In the genomic region with DNA sequence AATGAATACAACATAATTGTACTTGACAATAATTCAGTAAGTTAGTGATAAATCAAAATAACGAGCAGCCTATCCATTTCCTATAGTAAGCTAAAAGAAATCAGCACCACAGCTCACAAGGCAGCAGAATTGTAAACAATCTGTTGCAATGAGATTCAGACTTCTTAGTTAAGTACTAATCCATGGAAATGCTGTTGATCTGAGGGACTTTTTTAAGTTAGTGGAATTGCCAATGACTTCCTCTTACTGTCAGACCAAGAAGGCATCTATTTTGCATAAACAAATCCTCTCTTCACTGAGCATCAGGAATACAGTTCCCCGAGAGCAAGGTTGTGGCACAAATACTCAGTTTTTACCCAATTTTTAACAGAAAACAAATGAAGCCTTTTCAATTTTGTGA, we compare ENCODE assay signal across 22 cellular contexts.
A peak's percentile ranks its signal among the peaks of the same experiment; 100 is the strongest.
DNase-seq lines count a peak whose midpoint lies in the region; ATAC-seq and TF ChIP-seq lines count a peak whose summit lies in the region.
"Had no signal": no experiment of that assay in that cellular context is flagged by ENCODE, and none has a peak within 500 bp of the region (broad histone marks: within the 10 kb centered on the region; RNA-seq: fewer than 3 reads in every experiment).

No MANE protein-coding gene starts in this region.

- no peak for ATAC-seq in GM21515 (IDR thresholded peaks at IDR 0.05; ENCODE audit: unreplicated experiment)
- ATAC-seq: CD8-positive, alpha-beta T cell had no signal

- H4K20me1 ChIP-seq in smooth muscle cell (ENCODE audit: low read depth), result no peaks in the 10 kb centered on the region

- H3K79me2 ChIP-seq in smooth muscle cell (ENCODE audit: low read depth), result no peaks in the 10 kb centered on the region

- H3K27ac ChIP-seq in duodenal mucosa (ENCODE audit: low read depth, low read length), result no peak overlapping the region
- peak overlapping the region; percentile 82 for H3K27ac ChIP-seq in smooth muscle cell (ENCODE audit: low read depth)
- H3K27ac ChIP-seq: HL-60, neutrophil had no signal

- H3F3A ChIP-seq in smooth muscle cell (ENCODE audit: low read depth), result peaks cover 7% of the 10 kb centered on the region

- H3K27me3 ChIP-seq in duodenal mucosa (ENCODE audit: control insufficient read depth in 1 of 2, insufficient read depth in 2 of 2, low read length in 2 of 2) (no peaks in the 10 kb centered on the region), smooth muscle cell (ENCODE audit: low read depth) (no peaks in the 10 kb centered on the region), HAP-1 (ENCODE audit: low read depth) (no peaks in the 10 kb centered on the region), MG63 (peaks cover 2% of the 10 kb centered on the region; the same call in 1 of the 2 replicates)
- H3K27me3 ChIP-seq: neutrophil had no signal

- no peaks in the 10 kb centered on the region for H3K9me3 ChIP-seq in duodenal mucosa (ENCODE audit: control insufficient read depth in 1 of 2, low read length in 2 of 2)
- H3K9me3 ChIP-seq in smooth muscle cell (replicated peaks; ENCODE audit: low read depth), result no peaks in the 10 kb centered on the region
- H3K9me3 ChIP-seq in HAP-1, result no peaks in the 10 kb centered on the region
- H3K9me3 ChIP-seq in MG63, result no peaks in the 10 kb centered on the region
- H3K9me3 ChIP-seq: neutrophil had no signal

- WGBS in smooth muscle cell (ENCODE audit: low lambda C conversion rate), result 12% methylated on average over 2 of the region's 2 CpGs

- peak overlapping the region; percentile 44 for H3K4me2 ChIP-seq in smooth muscle cell

- no peak overlapping the region for H2AFZ ChIP-seq in smooth muscle cell (ENCODE audit: low read depth)

- TF ChIP-seq CTCF in smooth muscle cell (IDR thresholded peaks at IDR 0.05; ENCODE audit: borderline replicate concordance, insufficient read depth, poor library complexity, severe bottlenecking), result no peak

- H3K4me3 ChIP-seq in duodenal mucosa (ENCODE audit: low read depth in 1 of 2, low read length in 2 of 2) (peak overlapping the region; percentile 30 to 37), smooth muscle cell (no peak overlapping the region), HAP-1 (no peak overlapping the region), MG63 (no peak overlapping the region)

- DNase-seq in NCI-H1436 (lab: John Stamatoyannopoulos, UW), result peak; percentile 3
- DNase-seq in NCI-H1436 treated with DMSO at 0.1 percent for 48 hours (lab: John Stamatoyannopoulos, UW), result no peak
- DNase-seq in NCI-H1048 (lab: John Stamatoyannopoulos, UW), result peak; percentile 22
- no peak for DNase-seq in smooth muscle cell (lab: John Stamatoyannopoulos, UW; ENCODE audit: unreplicated experiment)
- DNase-seq in HAP-1 (ENCODE audit: low spot score in 2 of 2), result no peak
- DNase-seq in MG63, result no peak
- DNase-seq: activated B cell treated with CpG ODN at 0.5 μM for 24 hours; activated CD4-positive, alpha-beta memory T cell treated with anti-CD3 and anti-CD28 coated beads for 36 hours; activated CD8-positive, alpha-beta memory T cell treated with anti-CD3 and anti-CD28 coated beads, Interleukin-2, amount 50 U/mL, for 48 hours; AML-193; caudate nucleus; CD8-positive, alpha-beta T cell; H9; kidney glomerular epithelial cell; mesendoderm; NCI-H524 treated with DMSO at 0.1 percent for 48 hours; SHP77 treated with DMSO at 0.1 percent for 48 hours; T1000 had no signal

- H3K36me3 ChIP-seq in duodenal mucosa (ENCODE audit: control insufficient read depth in 1 of 2, insufficient read depth in 2 of 2, low read length in 2 of 2), result no peaks in the 10 kb centered on the region
- no peaks in the 10 kb centered on the region for H3K36me3 ChIP-seq in smooth muscle cell (ENCODE audit: low read depth)
- no peaks in the 10 kb centered on the region for H3K36me3 ChIP-seq in HAP-1 (replicated peaks)
- H3K36me3 ChIP-seq in MG63, result no peaks in the 10 kb centered on the region
- H3K36me3 ChIP-seq: neutrophil had no signal

- H3K9ac ChIP-seq in duodenal mucosa (ENCODE audit: low read depth in 1 of 2, low read length in 2 of 2), result no peak overlapping the region
- H3K9ac ChIP-seq in smooth muscle cell (ENCODE audit: low read depth), result no peak overlapping the region

- H3K4me1 ChIP-seq in duodenal mucosa (ENCODE audit: control insufficient read depth in 1 of 2, insufficient read depth in 2 of 2, low read length in 2 of 2) (peaks cover 31 to 38% of the 10 kb centered on the region in 2 donors), smooth muscle cell (ENCODE audit: low read depth) (peaks cover 14% of the 10 kb centered on the region), HAP-1 (no peaks in the 10 kb centered on the region)

- in situ Hi-C loops in HAP-1 (cut with MboI; ENCODE audit: low sequenced_read_pairs), result loop anchor here (25.0 kb wide), 1 partner anchor 206 kb away; no protein-coding TSS in a partner anchor

Comparison
In these comparisons a context has a peak if more than half of its experiments do, and no peak if none do; other contexts are left out.
1. DNase-seq: peak in NCI-H1436 (single experiment) and NCI-H1048 (single experiment); none in NCI-H1436 treated with DMSO at 0.1 percent for 48 hours (single experiment), smooth muscle cell (single experiment), HAP-1 (0 of 2) and MG63 (single experiment).
2. H3K4me3 ChIP-seq: peak in duodenal mucosa (2 of 2); none in smooth muscle cell (single experiment), HAP-1 (single experiment) and MG63 (single experiment).